ENCODE assay signal across 28 cellular contexts in genomic region chr16:8374586-8374985, GRCh38.
"Had no signal": no experiment of that assay in that cellular context is flagged by ENCODE, and none has a peak within 500 bp of the region (broad histone marks: within the 10 kb centered on the region; RNA-seq: fewer than 3 reads in every experiment).

No MANE protein-coding gene starts in this region.

- H3K36me3 ChIP-seq: ascending aorta, breast epithelium, colonic mucosa, esophagus muscularis mucosa, gastroesophageal sphincter, lower lobe of right lung had no signal

- H3K4me1 Mint-ChIP-seq: activated CD4-positive, alpha-beta T cell treated with anti-CD3 and anti-CD28 coated beads for 36 hours; activated T-helper 17 cell treated with anti-CD3 and anti-CD28 coated beads, Interleukin-2, amount 50 U/mL, for 72 hours; central memory CD8-positive, alpha-beta T cell; naive thymus-derived CD8-positive, alpha-beta T cell; stimulated activated naive B cell treated with anti-CD40 and anti-IgM and Interleukin-4, amounts not matched to agents 10 μg/mL and 1 μg/mL and 100 μg/mL, for 72 hours; WTC11 had no signal

- H3K27me3 ChIP-seq: ascending aorta, breast epithelium, colonic mucosa, esophagus muscularis mucosa, gastroesophageal sphincter, testis had no signal

- H3K4me3 Mint-ChIP-seq: activated CD4-positive, alpha-beta T cell treated with anti-CD3 and anti-CD28 coated beads for 36 hours; activated T-cell treated with anti-CD3 and anti-CD28 coated beads, Interleukin-2, amount 50 U/mL, for 24 hours; activated T-helper 17 cell treated with anti-CD3 and anti-CD28 coated beads, Interleukin-2, amount 50 U/mL, for 72 hours; central memory CD8-positive, alpha-beta T cell; naive thymus-derived CD8-positive, alpha-beta T cell; stimulated activated naive B cell treated with anti-CD40 and anti-IgM and Interleukin-4, amounts not matched to agents 10 μg/mL and 1 μg/mL and 100 μg/mL, for 72 hours; type B pancreatic cell; WTC11 had no signal

- H3K36me3 Mint-ChIP-seq: activated naive CD4-positive, alpha-beta T cell treated with anti-CD3 and anti-CD28 coated beads, Interleukin-2, amount 50 U/mL, for 72 hours; stimulated activated naive B cell treated with anti-CD40 and anti-IgM and Interleukin-4, amounts not matched to agents 10 μg/mL and 1 μg/mL and 100 μg/mL, for 72 hours; type B pancreatic cell had no signal

- ATAC-seq: activated CD4-positive, alpha-beta T cell treated with anti-CD3 and anti-CD28 coated beads for 36 hours; activated naive CD4-positive, alpha-beta T cell treated with anti-CD3 and anti-CD28 coated beads, Interleukin-2, amount 50 U/mL, for 72 hours; activated T-helper 17 cell treated with anti-CD3 and anti-CD28 coated beads, Interleukin-2, amount 50 U/mL, for 72 hours; gastroesophageal sphincter; left lobe of liver; lower lobe of right lung; naive thymus-derived CD8-positive, alpha-beta T cell; sciatic nerve; stimulated activated naive B cell treated with anti-CD40 and anti-IgM and Interleukin-4, amounts not matched to agents 10 μg/mL and 1 μg/mL and 100 μg/mL, for 72 hours; WTC11 had no signal

- H3K4me3 ChIP-seq: ascending aorta, breast epithelium, colonic mucosa, dorsolateral prefrontal cortex, esophagus muscularis mucosa, gastroesophageal sphincter, lower lobe of right lung, testis had no signal

- H3K27me3 Mint-ChIP-seq: activated CD4-positive, alpha-beta T cell treated with anti-CD3 and anti-CD28 coated beads for 36 hours; activated T-cell treated with anti-CD3 and anti-CD28 coated beads, Interleukin-2, amount 50 U/mL, for 24 hours; activated T-helper 17 cell treated with anti-CD3 and anti-CD28 coated beads, Interleukin-2, amount 50 U/mL, for 72 hours; central memory CD8-positive, alpha-beta T cell; stimulated activated naive B cell treated with anti-CD40 and anti-IgM and Interleukin-4, amounts not matched to agents 10 μg/mL and 1 μg/mL and 100 μg/mL, for 72 hours had no signal

- H3K27ac Mint-ChIP-seq: activated CD4-positive, alpha-beta T cell treated with anti-CD3 and anti-CD28 coated beads for 36 hours; activated naive CD4-positive, alpha-beta T cell treated with anti-CD3 and anti-CD28 coated beads, Interleukin-2, amount 50 U/mL, for 72 hours; activated T-cell treated with anti-CD3 and anti-CD28 coated beads, Interleukin-2, amount 50 U/mL, for 24 hours; activated T-helper 17 cell treated with anti-CD3 and anti-CD28 coated beads, Interleukin-2, amount 50 U/mL, for 72 hours; naive thymus-derived CD8-positive, alpha-beta T cell; stimulated activated naive B cell treated with anti-CD40 and anti-IgM and Interleukin-4, amounts not matched to agents 10 μg/mL and 1 μg/mL and 100 μg/mL, for 72 hours; type B pancreatic cell; WTC11 had no signal

- H3K9me3 Mint-ChIP-seq: type B pancreatic cell had no signal

- H3K27ac ChIP-seq: ascending aorta, breast epithelium, colonic mucosa, esophagus muscularis mucosa, gastroesophageal sphincter, lower lobe of right lung, testis had no signal

- H3K9me3 ChIP-seq: ascending aorta, colonic mucosa, lower lobe of right lung, testis had no signal

- FAIRE-seq: keratinocyte, TTC549 had no signal

- H3K4me1 ChIP-seq: ascending aorta, breast epithelium, colonic mucosa, esophagus muscularis mucosa, gastroesophageal sphincter, lower lobe of right lung, testis had no signal

- DNase-seq: activated CD4-positive, alpha-beta T cell treated with anti-CD3 and anti-CD28 coated beads for 36 hours; activated CD4-positive, alpha-beta T cell treated with anti-CD3 and anti-CD28 coated beads, Interleukin-2, amount 50 U/mL, for 4 hours; activated CD8-positive, alpha-beta memory T cell treated with anti-CD3 and anti-CD28 coated beads for 24 hours; activated CD8-positive, alpha-beta memory T cell treated with anti-CD3 and anti-CD28 coated beads, Interleukin-2, amount 50 U/mL, for 4 hours; activated T-cell treated with anti-CD3 and anti-CD28 coated beads, Interleukin-2, amount 50 U/mL, for 24 hours; colonic mucosa; hypothalamus; lower lobe of right lung; naive thymus-derived CD8-positive, alpha-beta T cell; stimulated activated CD4-positive, alpha-beta T cell treated with anti-CD3 and anti-CD28 coated beads, Interleukin-2, amount 100 ng/mL, for 48 hours; stimulated activated CD8-positive, alpha-beta memory T cell treated with anti-CD3 and anti-CD28 coated beads, Interleukin-4, amount 100 ng/mL, for 48 hours; stimulated activated naive B cell treated with anti-CD40 and anti-IgM and Interleukin-4, amounts not matched to agents 10 μg/mL and 1 μg/mL and 100 μg/mL, for 72 hours; T-helper 1 cell; testis had no signal
